ENCODE assay signal across 8 cellular contexts in genomic region chr2:69177063-69177771, GRCh38.
DNase-seq lines count a peak whose midpoint lies in the region; ATAC-seq and TF ChIP-seq lines count a peak whose summit lies in the region.

No MANE protein-coding gene starts in this region.

- no peaks in the 10 kb centered on the region for H3K27me3 ChIP-seq in tibial artery

- intact Hi-C loops in tibial artery (cut with DNase I; ENCODE audit: low total_unique reads): no loop called here

- H3K36me3 ChIP-seq in tibial artery: peaks cover 2 to 9% (median 8%) of the 10 kb centered on the region in 3 donors

- in situ Hi-C loops in GM13977 (cut with MboI; ENCODE audit: low pct_unique_long_range_greater_than_20kb, low sequenced_read_pairs, unreplicated experiment): no loop called here

- ATAC-seq in left lobe of liver (peak; percentile 16), GM19023 (IDR thresholded peaks at IDR 0.05; ENCODE audit: unreplicated experiment) (no peak), HG02981 (IDR thresholded peaks at IDR 0.05; ENCODE audit: unreplicated experiment) (no peak)

- H3K4me3 ChIP-seq in choroid plexus epithelial cell (ENCODE audit: low read depth, low read length) (peak overlapping the region; percentile 2), tibial artery (peak overlapping the region; percentile 3 to 19)

- peak; percentile 100 for DNase-seq in LHCN-M2 (ENCODE audit: low read depth)
- DNase-seq in choroid plexus epithelial cell (ENCODE audit: low read depth): peak; percentile 93
- DNase-seq in left lobe of liver (ENCODE audit: low spot score): no peak
- peak; percentile 75 to 86 for DNase-seq in tibial artery
- no peak for DNase-seq in GM13977 (ENCODE audit: low spot score)
- no peak for DNase-seq in NCI-H2081 (lab: John Stamatoyannopoulos, UW)

- no peak for TF ChIP-seq CTCF in choroid plexus epithelial cell (conservative IDR thresholded peaks at IDR 0.05; ENCODE audit: low read depth, low read length)
- no peak for TF ChIP-seq CTCF in tibial artery (IDR thresholded peaks at IDR 0.05)
- TF ChIP-seq CTCF in GM13977 (IDR thresholded peaks at IDR 0.05; ENCODE audit: extremely low read depth, insufficient read depth, missing control alignments): no peak

- H3K4me1 ChIP-seq in tibial artery: peaks cover 14 to 87% (median 60%) of the 10 kb centered on the region in 4 donors

- peak overlapping the region; percentile 90 to 96 for H3K27ac ChIP-seq in tibial artery

- no peaks in the 10 kb centered on the region for H3K9me3 ChIP-seq in tibial artery

Comparison
In these comparisons a context has a peak if more than half of its experiments do, and no peak if none do; other contexts are left out.
1. DNase-seq: peak in LHCN-M2 (single experiment), choroid plexus epithelial cell (single experiment) and tibial artery (2 of 2); none in left lobe of liver (single experiment), GM13977 (single experiment) and NCI-H2081 (0 of 2).